Comparison of ENCODE assay signal across 18 cellular contexts in genomic region chr17:83178533-83179201, GRCh38.
DNase-seq lines count a peak whose midpoint lies in the region; ATAC-seq, FAIRE-seq and TF ChIP-seq lines count a peak whose summit lies in the region.
"Had no signal": no experiment of that assay in that cellular context is flagged by ENCODE, and none has a peak within 500 bp of the region (broad histone marks: within the 10 kb centered on the region; RNA-seq: fewer than 3 reads in every experiment).

No MANE protein-coding gene starts in this region.

- no peaks in the 10 kb centered on the region for H3K36me3 Mint-ChIP-seq in MCF 10A (ENCODE audit: insufficient read depth, unreplicated experiment)
- no peaks in the 10 kb centered on the region for H3K36me3 Mint-ChIP-seq in activated naive CD8-positive, alpha-beta T cell treated with anti-CD3 and anti-CD28 coated beads, Interleukin-2, amount 50 U/mL, for 24 hours (ENCODE audit: low read depth)
- H3K36me3 Mint-ChIP-seq: activated CD8-positive, alpha-beta memory T cell treated with anti-CD3 and anti-CD28 coated beads, Interleukin-2, amount 10 ng/mL, durations not matched to agents 7 days and 5 days had no signal

- H3K4me3 ChIP-seq in breast epithelium (no peak overlapping the region), thyroid gland (replicated peaks in 1 of 3) (no peak overlapping the region)
- H3K4me3 ChIP-seq: dorsolateral prefrontal cortex, esophagus squamous epithelium, heart right ventricle, mucosa of descending colon had no signal

- POLR2A ChIA-PET in MCF 10A (lab: Yijun Ruan, JAX): interaction anchor here (0.7 kb wide), 1 partner anchor 404 kb away, joined by 3 read pairs; no protein-coding TSS in a partner anchor

- no peak for ATAC-seq in activated naive CD8-positive, alpha-beta T cell treated with anti-CD3 and anti-CD28 coated beads, Interleukin-2, amount 50 U/mL, for 24 hours
- ATAC-seq: activated CD8-positive, alpha-beta memory T cell treated with anti-CD3 and anti-CD28 coated beads, Interleukin-2, amount 10 ng/mL, durations not matched to agents 7 days and 5 days; mucosa of descending colon had no signal

- no peaks in the 10 kb centered on the region for H3K27me3 Mint-ChIP-seq in MCF 10A (ENCODE audit: insufficient read depth, unreplicated experiment)
- no peaks in the 10 kb centered on the region for H3K27me3 Mint-ChIP-seq in activated naive CD8-positive, alpha-beta T cell treated with anti-CD3 and anti-CD28 coated beads, Interleukin-2, amount 50 U/mL, for 24 hours

- intact Hi-C loops in breast epithelium (cut with DNase I; ENCODE audit: low total_unique reads) (no loop called here), MCF 10A (cut with micrococcal nuclease) (no loop called here), thyroid gland (cut with DNase I) (no loop called here)

- H3K4me1 ChIP-seq in breast epithelium (no peaks in the 10 kb centered on the region), thyroid gland (peaks cover 16 to 25% of the 10 kb centered on the region in 2 donors)

- FAIRE-seq in D721Med (lab: Jason Lieb, UNC): no peak
- FAIRE-seq: keratinocyte had no signal

- TF ChIP-seq CTCF in breast epithelium (IDR thresholded peaks at IDR 0.05): no peak
- no peak for TF ChIP-seq CTCF in MCF 10A (IDR thresholded peaks at IDR 0.05; ENCODE audit: unreplicated experiment)
- peak in 1 of 6 experiments; percentile 3 for TF ChIP-seq CTCF in thyroid gland (IDR thresholded peaks at IDR 0.05)
- TF ChIP-seq CTCF in D721Med (IDR thresholded peaks at IDR 0.05; ENCODE audit: insufficient read depth, missing control alignments): no peak

- CTCF ChIA-PET in MCF 10A (lab: Yijun Ruan, JAX): no interaction called here

- H3K4me1 Mint-ChIP-seq in MCF 10A (ENCODE audit: insufficient read depth, unreplicated experiment): no peaks in the 10 kb centered on the region
- H3K4me1 Mint-ChIP-seq in activated naive CD8-positive, alpha-beta T cell treated with anti-CD3 and anti-CD28 coated beads, Interleukin-2, amount 50 U/mL, for 24 hours: no peaks in the 10 kb centered on the region
- H3K4me1 Mint-ChIP-seq: activated CD8-positive, alpha-beta memory T cell treated with anti-CD3 and anti-CD28 coated beads, Interleukin-2, amount 10 ng/mL, durations not matched to agents 7 days and 5 days had no signal

- peak overlapping the region in 1 of 2 donors; percentile 84 for H3K27ac ChIP-seq in breast epithelium
- peak overlapping the region; percentile 36 for H3K27ac ChIP-seq in caudate nucleus (ENCODE audit: low read depth, low read length)
- H3K27ac ChIP-seq in thyroid gland: peak overlapping the region; percentile 25 to 82 (median 82)
- H3K27ac ChIP-seq: HL-60 had no signal

- no peaks in the 10 kb centered on the region for H3K36me3 ChIP-seq in breast epithelium
- no peaks in the 10 kb centered on the region for H3K36me3 ChIP-seq in thyroid gland
- H3K36me3 ChIP-seq: esophagus squamous epithelium, heart right ventricle had no signal

- H3K27me3 ChIP-seq in breast epithelium (no peaks in the 10 kb centered on the region), thyroid gland (no peaks in the 10 kb centered on the region)
- H3K27me3 ChIP-seq: dorsolateral prefrontal cortex, esophagus squamous epithelium, heart right ventricle had no signal

- no peaks in the 10 kb centered on the region for H3K9me3 ChIP-seq in breast epithelium
- no peaks in the 10 kb centered on the region for H3K9me3 ChIP-seq in thyroid gland
- H3K9me3 ChIP-seq: esophagus squamous epithelium, heart right ventricle, mucosa of descending colon had no signal

- H3K9me3 Mint-ChIP-seq in MCF 10A (ENCODE audit: unreplicated experiment): no peaks in the 10 kb centered on the region
- no peaks in the 10 kb centered on the region for H3K9me3 Mint-ChIP-seq in activated naive CD8-positive, alpha-beta T cell treated with anti-CD3 and anti-CD28 coated beads, Interleukin-2, amount 50 U/mL, for 24 hours

- H3K27ac Mint-ChIP-seq in MCF 10A (ENCODE audit: low read depth, unreplicated experiment): no peak overlapping the region
- H3K27ac Mint-ChIP-seq in activated naive CD8-positive, alpha-beta T cell treated with anti-CD3 and anti-CD28 coated beads, Interleukin-2, amount 50 U/mL, for 24 hours: no peak overlapping the region
- H3K27ac Mint-ChIP-seq: activated CD8-positive, alpha-beta memory T cell treated with anti-CD3 and anti-CD28 coated beads, Interleukin-2, amount 10 ng/mL, durations not matched to agents 7 days and 5 days had no signal

- no TSS peak for BruUV-seq in MCF 10A (replicated peaks; lab: Mats Ljungman, UMichigan)

- DNase-seq in breast epithelium (ENCODE audit: low spot score in 2 of 2) (peak; percentile 13 to 48), MCF 10A (ENCODE audit: unreplicated experiment) (no peak), caudate nucleus (lab: John Stamatoyannopoulos, UW) (no peak), mesenteric fat pad (ENCODE audit: low spot score) (peak; percentile 87), thyroid gland (peak in 1 of 2 donors; percentile 48), D721Med (ENCODE audit: insufficient read length, low spot score) (no peak)
- DNase-seq in activated naive CD8-positive, alpha-beta T cell treated with anti-CD3 and anti-CD28 coated beads, Interleukin-2, amount 50 U/mL, for 24 hours: no peak
- DNase-seq in activated CD4-positive, alpha-beta T cell treated with anti-CD3 and anti-CD28 coated beads for 4 hours: no peak
- DNase-seq: activated CD8-positive, alpha-beta memory T cell treated with anti-CD3 and anti-CD28 coated beads, Interleukin-2, amount 10 ng/mL, durations not matched to agents 7 days and 5 days; activated naive CD4-positive, alpha-beta T cell; esophagus squamous epithelium; heart right ventricle; KBM-7; NCI-H524 treated with DMSO at 0.1 percent for 48 hours had no signal

- TF ChIP-seq POLR2A in breast epithelium (IDR thresholded peaks at IDR 0.05): no peak
- TF ChIP-seq POLR2A in thyroid gland (IDR thresholded peaks at IDR 0.05): no peak

- H3K4me3 Mint-ChIP-seq in MCF 10A (ENCODE audit: unreplicated experiment): no peak overlapping the region
- H3K4me3 Mint-ChIP-seq in activated naive CD8-positive, alpha-beta T cell treated with anti-CD3 and anti-CD28 coated beads, Interleukin-2, amount 50 U/mL, for 24 hours: no peak overlapping the region
- H3K4me3 Mint-ChIP-seq: activated CD8-positive, alpha-beta memory T cell treated with anti-CD3 and anti-CD28 coated beads, Interleukin-2, amount 10 ng/mL, durations not matched to agents 7 days and 5 days had no signal

- WGBS in thyroid gland, 2 donors: 44 to 80% methylated on average over 10 to 18 of the region's 27 CpGs

Comparison
In these comparisons a context has a peak if more than half of its experiments do, and no peak if none do; other contexts are left out.
1. DNase-seq: peak in breast epithelium (2 of 2) and mesenteric fat pad (single experiment); none in MCF 10A (single experiment), caudate nucleus (0 of 61), activated naive CD8-positive, alpha-beta T cell treated with anti-CD3 and anti-CD28 coated beads, Interleukin-2, amount 50 U/mL, for 24 hours (single experiment), activated CD4-positive, alpha-beta T cell treated with anti-CD3 and anti-CD28 coated beads for 4 hours (0 of 2) and D721Med (single experiment).